28 cellular contexts compared by ENCODE assay signal in genomic region chrX:138930546-138930945, GRCh38.
"Had no signal": no experiment of that assay in that cellular context is flagged by ENCODE, and none has a peak within 500 bp of the region (broad histone marks: within the 10 kb centered on the region; RNA-seq: fewer than 3 reads in every experiment).

No MANE protein-coding gene starts in this region.

- H3K27me3 ChIP-seq: heart left ventricle, left lung, sigmoid colon, tibial nerve, uterus had no signal

- H3K4me3 ChIP-seq: heart left ventricle, left lung, lower lobe of right lung, pancreas, prostate gland, sigmoid colon, smooth muscle cell, tibial nerve, uterus had no signal

- H3K4me1 Mint-ChIP-seq: naive thymus-derived CD4-positive, alpha-beta T cell; stimulated activated memory B cell treated with anti-CD40 and anti-IgM and Interleukin-4, amounts not matched to agents 10 μg/mL and 1 μg/mL and 100 μg/mL, for 72 hours; stimulated activated naive CD8-positive, alpha-beta T cell treated with anti-CD3 and anti-CD28 coated beads, Interleukin-15, amount 100 ng/mL, for 72 hours had no signal

- H3K4me3 Mint-ChIP-seq: naive thymus-derived CD4-positive, alpha-beta T cell; natural killer cell treated with Interleukin-12 subunit alpha and Interleukin-12 subunit beta and Interleukin-15 and Interleukin-18, amount 100 ng/mL, for 72 hours; stimulated activated memory B cell treated with anti-CD40 and anti-IgM and Interleukin-4, amounts not matched to agents 10 μg/mL and 1 μg/mL and 100 μg/mL, for 72 hours; stimulated activated naive CD8-positive, alpha-beta T cell treated with anti-CD3 and anti-CD28 coated beads, Interleukin-15, amount 100 ng/mL, for 72 hours; type B pancreatic cell had no signal

- H3K27me3 Mint-ChIP-seq: naive thymus-derived CD4-positive, alpha-beta T cell; stimulated activated memory B cell treated with anti-CD40 and anti-IgM and Interleukin-4, amounts not matched to agents 10 μg/mL and 1 μg/mL and 100 μg/mL, for 72 hours; stimulated activated naive CD8-positive, alpha-beta T cell treated with anti-CD3 and anti-CD28 coated beads, Interleukin-15, amount 100 ng/mL, for 72 hours; type B pancreatic cell had no signal

- H3K27ac ChIP-seq: heart left ventricle, left lung, lower lobe of right lung, pancreas, prostate gland, sigmoid colon, tibial nerve, uterus had no signal

- H3K9me3 Mint-ChIP-seq: natural killer cell treated with Interleukin-12 subunit alpha and Interleukin-12 subunit beta and Interleukin-15 and Interleukin-18, amount 100 ng/mL, for 72 hours; stimulated activated memory B cell treated with anti-CD40 and anti-IgM and Interleukin-4, amounts not matched to agents 10 μg/mL and 1 μg/mL and 100 μg/mL, for 72 hours; stimulated activated naive CD8-positive, alpha-beta T cell treated with anti-CD3 and anti-CD28 coated beads, Interleukin-15, amount 100 ng/mL, for 72 hours; type B pancreatic cell had no signal

- H3K36me3 ChIP-seq: heart left ventricle, left lung, lower lobe of right lung, pancreas, prostate gland, sigmoid colon, tibial nerve, uterus had no signal

- H3K9me3 ChIP-seq: heart left ventricle, left lung, lower lobe of right lung, pancreas, prostate gland, sigmoid colon, tibial nerve, uterus had no signal

- DNase-seq: heart left ventricle; kidney; left colon; left lung; lower lobe of right lung; mammary epithelial cell; mesenchymal stem cell; naive thymus-derived CD4-positive, alpha-beta T cell; nucleus accumbens; pancreas; posterior cingulate gyrus; retina; right cardiac atrium; sigmoid colon; stimulated activated CD4-positive, alpha-beta T cell treated with anti-CD3 and anti-CD28 coated beads, Interleukin-1b, Interleukin-23, amount 100 ng/mL, for 48 hours; stimulated activated CD4-positive, alpha-beta T cell treated with anti-CD3 and anti-CD28 coated beads, Interleukin-2, amount 100 ng/mL, for 48 hours; stimulated activated CD4-positive, alpha-beta T cell treated with anti-CD3 and anti-CD28 coated beads, Interleukin-4, amount 100 ng/mL, for 4 hours; stimulated activated CD8-positive, alpha-beta memory T cell treated with anti-CD3 and anti-CD28 coated beads, Interleukin-4, amount 100 ng/mL, for 48 hours; stimulated activated naive CD4-positive, alpha-beta T cell treated with Interleukin-2 at 50 U/mL for 16 hours; stimulated activated naive CD8-positive, alpha-beta T cell treated with anti-CD3 and anti-CD28 coated beads, Interleukin-15, amount 100 ng/mL, for 72 hours; substantia nigra; uterus had no signal

- H3K36me3 Mint-ChIP-seq: naive thymus-derived CD4-positive, alpha-beta T cell; natural killer cell treated with Interleukin-12 subunit alpha and Interleukin-12 subunit beta and Interleukin-15 and Interleukin-18, amount 100 ng/mL, for 72 hours; stimulated activated memory B cell treated with anti-CD40 and anti-IgM and Interleukin-4, amounts not matched to agents 10 μg/mL and 1 μg/mL and 100 μg/mL, for 72 hours; type B pancreatic cell had no signal

- H3K27ac Mint-ChIP-seq: naive thymus-derived CD4-positive, alpha-beta T cell; natural killer cell treated with Interleukin-12 subunit alpha and Interleukin-12 subunit beta and Interleukin-15 and Interleukin-18, amount 100 ng/mL, for 72 hours; stimulated activated memory B cell treated with anti-CD40 and anti-IgM and Interleukin-4, amounts not matched to agents 10 μg/mL and 1 μg/mL and 100 μg/mL, for 72 hours; stimulated activated naive CD8-positive, alpha-beta T cell treated with anti-CD3 and anti-CD28 coated beads, Interleukin-15, amount 100 ng/mL, for 72 hours; type B pancreatic cell had no signal

- ATAC-seq: heart left ventricle; left colon; left lung; lower lobe of right lung; naive thymus-derived CD4-positive, alpha-beta T cell; natural killer cell treated with Interleukin-12 subunit alpha and Interleukin-12 subunit beta and Interleukin-15 and Interleukin-18, amount 100 ng/mL, for 72 hours; pancreas; right cardiac atrium; stimulated activated memory B cell treated with anti-CD40 and anti-IgM and Interleukin-4, amounts not matched to agents 10 μg/mL and 1 μg/mL and 100 μg/mL, for 72 hours; stimulated activated naive CD8-positive, alpha-beta T cell treated with anti-CD3 and anti-CD28 coated beads, Interleukin-15, amount 100 ng/mL, for 72 hours had no signal

- H3K4me1 ChIP-seq: heart left ventricle, left lung, lower lobe of right lung, pancreas, prostate gland, sigmoid colon, tibial nerve, uterus had no signal

- H3K4me2 ChIP-seq: smooth muscle cell had no signal
